ENCODE assay signal across 12 cellular contexts in the genomic region with DNA sequence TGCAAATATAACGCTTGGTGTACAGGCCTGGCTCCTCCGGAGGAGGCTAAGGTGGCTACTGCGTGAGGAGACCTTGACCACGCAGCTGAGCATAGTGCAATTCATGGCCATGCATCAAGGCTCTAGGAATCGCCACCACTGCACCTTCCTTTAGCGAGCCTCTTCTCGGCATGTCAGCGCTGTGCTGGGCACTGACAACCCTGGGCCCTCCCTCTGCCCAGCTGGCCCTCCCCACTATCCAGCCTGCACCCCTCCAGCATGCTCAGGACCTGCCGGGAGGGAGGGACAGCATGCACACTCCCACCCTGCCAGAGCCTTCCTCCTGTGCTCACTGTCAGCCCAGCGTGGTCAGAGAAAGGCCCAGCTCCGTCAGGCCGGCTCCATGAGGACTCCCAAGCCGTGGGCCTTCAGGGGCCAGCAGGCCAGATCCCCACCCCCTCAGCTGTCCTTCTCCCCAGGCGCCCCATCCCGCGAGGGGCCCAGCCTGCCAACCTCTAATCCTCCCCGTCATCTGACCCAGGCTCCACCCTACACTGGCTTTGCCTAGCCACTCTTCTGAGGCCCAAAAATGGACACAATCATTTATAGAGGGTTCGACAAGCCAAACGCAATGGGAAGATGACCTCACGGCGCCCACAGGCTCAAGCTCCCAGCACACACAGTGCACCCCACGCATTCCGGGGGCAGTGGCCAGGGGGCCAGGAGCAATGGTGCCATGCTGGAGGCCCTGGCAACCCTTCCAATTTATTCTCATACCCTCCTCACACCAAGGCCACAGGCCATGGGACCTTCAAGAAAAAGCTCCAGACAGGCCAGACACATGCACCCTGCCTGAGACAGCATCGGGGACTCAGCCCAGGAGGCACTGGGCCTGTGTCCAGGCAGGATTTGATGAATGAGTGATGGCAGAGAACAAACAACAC. TPM values are rescaled to one million over a fixed set of nuclear protein-coding genes. Genes with fewer than 3 reads are reported as not detected.
DNase-seq lines count a peak whose midpoint lies in the region; ATAC-seq and TF ChIP-seq lines count a peak whose summit lies in the region.
"Had no signal": no experiment of that assay in that cellular context is flagged by ENCODE, and none has a peak within 500 bp of the region (broad histone marks: within the 10 kb centered on the region; RNA-seq: fewer than 3 reads in every experiment).

No MANE protein-coding gene starts in this region.

- TF ChIP-seq CTCF in epithelial cell of proximal tubule (conservative IDR thresholded peaks at IDR 0.05; ENCODE audit: low read depth, low read length) (no peak), neural crest cell (conservative IDR thresholded peaks at IDR 0.05) (no peak)

- no peaks in the 10 kb centered on the region for H3K27me3 ChIP-seq in Karpas-422 (ENCODE audit: low read length)
- H3K27me3 ChIP-seq: thyroid gland had no signal

- DNase-seq in NCI-H82 (lab: John Stamatoyannopoulos, UW) (peak; percentile 35), NCI-H82 treated with DMSO at 0.1 percent for 48 hours (lab: John Stamatoyannopoulos, UW; ENCODE audit: unreplicated experiment) (no peak), epithelial cell of proximal tubule (ENCODE audit: low read depth) (no peak), neural crest cell (ENCODE audit: low read depth, low spot score) (no peak), superior temporal gyrus (ENCODE audit: extremely low spot score) (peak; percentile 76), Karpas-422 (no peak)
- no peak for DNase-seq in effector CD8-positive, alpha-beta T cell (lab: John Stamatoyannopoulos, UW)
- DNase-seq: activated naive CD8-positive, alpha-beta T cell treated with anti-CD3 and anti-CD28 coated beads, Interleukin-2, amount 10 ng/mL, durations not matched to agents 7 days and 5 days; NCI-H446; thyroid gland had no signal

- H3K27me3 Mint-ChIP-seq in neural crest cell (ENCODE audit: low read depth), result no peaks in the 10 kb centered on the region

- no peaks in the 10 kb centered on the region for H4K20me1 ChIP-seq in Karpas-422 (ENCODE audit: insufficient read depth, low read depth, low read length)

- H3K27ac Mint-ChIP-seq in neural crest cell (ENCODE audit: unreplicated experiment), result no peak overlapping the region
- H3K27ac Mint-ChIP-seq: activated naive CD8-positive, alpha-beta T cell treated with anti-CD3 and anti-CD28 coated beads, Interleukin-2, amount 10 ng/mL, durations not matched to agents 7 days and 5 days had no signal

- H3K9me3 ChIP-seq in Karpas-422 (ENCODE audit: low read length), result no peaks in the 10 kb centered on the region
- H3K9me3 ChIP-seq: thyroid gland had no signal

- peak overlapping the region; percentile 97 for H3K4me3 ChIP-seq in epithelial cell of proximal tubule (ENCODE audit: low read depth, low read length)
- H3K4me3 ChIP-seq in Karpas-422 (ENCODE audit: low read length), result no peak overlapping the region
- H3K4me3 ChIP-seq: thyroid gland had no signal

- H3K9me2 ChIP-seq in Karpas-422 (replicated peaks; ENCODE audit: insufficient read depth, low read length), result no peaks in the 10 kb centered on the region

- peaks cover 32% of the 10 kb centered on the region for H3K4me1 Mint-ChIP-seq in neural crest cell

- H3K4me2 ChIP-seq in Karpas-422 (ENCODE audit: low read depth, low read length, poor library complexity, severe bottlenecking), result no peak overlapping the region

- no peak overlapping the region for H2AFZ ChIP-seq in Karpas-422 (ENCODE audit: low read length)

- H3K79me2 ChIP-seq in Karpas-422 (ENCODE audit: low read length), result no peaks in the 10 kb centered on the region

- ATAC-seq in HG03159 (IDR thresholded peaks at IDR 0.05; ENCODE audit: unreplicated experiment), result no peak

- peak overlapping the region; percentile 77 for H3K4me3 Mint-ChIP-seq in neural crest cell
- H3K4me3 Mint-ChIP-seq: activated naive CD8-positive, alpha-beta T cell treated with anti-CD3 and anti-CD28 coated beads, Interleukin-2, amount 10 ng/mL, durations not matched to agents 7 days and 5 days had no signal

- H3K36me3 Mint-ChIP-seq in neural crest cell (ENCODE audit: low read depth), result no peaks in the 10 kb centered on the region
- H3K36me3 Mint-ChIP-seq: activated naive CD8-positive, alpha-beta T cell treated with anti-CD3 and anti-CD28 coated beads, Interleukin-2, amount 10 ng/mL, durations not matched to agents 7 days and 5 days had no signal

- no peak overlapping the region for H3K27ac ChIP-seq in Karpas-422 (ENCODE audit: low read length)
- H3K27ac ChIP-seq: 22Rv1, thyroid gland had no signal

- H3K9ac ChIP-seq in Karpas-422 (ENCODE audit: low read length), result no peak overlapping the region

- no peaks in the 10 kb centered on the region for H3K36me3 ChIP-seq in Karpas-422 (ENCODE audit: insufficient read depth, low read length)
- H3K36me3 ChIP-seq: thyroid gland had no signal

- no peaks in the 10 kb centered on the region for H3K9me3 Mint-ChIP-seq in neural crest cell
- H3K9me3 Mint-ChIP-seq: activated naive CD8-positive, alpha-beta T cell treated with anti-CD3 and anti-CD28 coated beads, Interleukin-2, amount 10 ng/mL, durations not matched to agents 7 days and 5 days had no signal

- H3K4me1 ChIP-seq in Karpas-422 (ENCODE audit: low read length), result no peaks in the 10 kb centered on the region

RNA-seq across cellular contexts. Expression of a gene that starts 3.5 kb away (rescaled TPM):
- total RNA-seq in epithelial cell of proximal tubule, result 99.0 and 103 TPM in 2 replicates
- total RNA-seq in neural crest cell, result 67.7 and 69.9 TPM in 2 replicates
- 8.4 and 17.8 TPM in 2 replicates for total RNA-seq in Karpas-422 (2014; rRNA removed; shearing (Covaris generic); ENCODE audit: low replicate concordance)

Comparison
In these comparisons a context has a peak if more than half of its experiments do, and no peak if none do; other contexts are left out.
1. DNase-seq: peak in NCI-H82 (single experiment) and superior temporal gyrus (single experiment); none in NCI-H82 treated with DMSO at 0.1 percent for 48 hours (single experiment), epithelial cell of proximal tubule (single experiment), neural crest cell (single experiment), Karpas-422 (single experiment) and effector CD8-positive, alpha-beta T cell (single experiment).